In the genomic region with DNA sequence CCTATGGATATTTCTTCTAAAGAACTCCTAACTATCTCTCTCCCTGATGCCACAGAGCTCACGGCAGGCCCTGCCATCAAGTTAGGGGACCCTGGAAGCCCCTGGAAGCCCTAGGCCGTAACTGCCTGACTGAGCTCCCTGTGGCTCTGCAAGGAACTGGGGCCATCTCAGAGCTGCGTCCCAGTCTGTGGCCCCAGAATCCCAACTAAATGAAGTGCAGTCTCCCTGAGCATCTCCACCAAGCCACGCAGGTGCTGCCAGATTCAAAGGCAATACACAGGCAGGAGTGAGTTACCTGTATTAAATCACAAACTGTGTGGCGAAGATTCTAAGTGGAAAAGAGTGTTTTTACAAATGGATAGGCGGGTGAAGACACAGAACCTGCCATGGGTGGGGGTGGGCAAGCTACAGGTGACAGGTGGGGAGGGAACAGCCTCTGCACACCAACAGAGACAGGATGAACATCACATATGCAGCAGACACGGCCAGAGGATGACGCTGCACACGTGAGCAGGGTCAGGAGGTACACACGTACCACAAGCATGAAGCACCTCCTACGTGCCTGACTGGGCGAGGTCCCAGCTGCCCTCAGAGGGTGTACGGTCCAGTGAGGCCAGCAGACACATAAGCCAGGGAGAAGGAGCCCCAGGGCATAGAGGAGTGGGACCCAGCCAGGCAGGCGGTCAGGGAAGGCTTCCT, we compare ENCODE assay signal across 20 cellular contexts.
DNase-seq lines count a peak whose midpoint lies in the region; ATAC-seq and TF ChIP-seq lines count a peak whose summit lies in the region.
"Had no signal": no experiment of that assay in that cellular context is flagged by ENCODE, and none has a peak within 500 bp of the region (broad histone marks: within the 10 kb centered on the region; RNA-seq: fewer than 3 reads in every experiment).

No MANE protein-coding gene starts in this region.

- H3K9me3 Mint-ChIP-seq in activated naive CD4-positive, alpha-beta T cell treated with anti-CD3 and anti-CD28 coated beads for 36 hours, result no peaks in the 10 kb centered on the region
- H3K9me3 Mint-ChIP-seq in WTC11, result no peaks in the 10 kb centered on the region

- peaks cover 3% of the 10 kb centered on the region for H3K4me1 Mint-ChIP-seq in activated naive CD4-positive, alpha-beta T cell treated with anti-CD3 and anti-CD28 coated beads for 36 hours (ENCODE audit: low read depth)
- H3K4me1 Mint-ChIP-seq in WTC11, result peaks cover 19% of the 10 kb centered on the region

- H3K4me3 Mint-ChIP-seq in activated naive CD4-positive, alpha-beta T cell treated with anti-CD3 and anti-CD28 coated beads for 36 hours, result no peak overlapping the region
- no peak overlapping the region for H3K4me3 Mint-ChIP-seq in WTC11

- in situ Hi-C loops in GM13976 (cut with MboI; ENCODE audit: low sequenced_read_pairs, unreplicated experiment), result no loop called here

- ATAC-seq in WTC11, result no peak
- no peak for ATAC-seq in HG02852 (IDR thresholded peaks at IDR 0.05; ENCODE audit: unreplicated experiment)
- ATAC-seq: HCT116 had no signal

- H3K4me2 ChIP-seq in mesenchymal stem cell (ENCODE audit: low read length, poor library complexity, severe bottlenecking), result no peak overlapping the region
- H3K4me2 ChIP-seq: BLaER1 treated with 17β-estradiol and CSF1 and Interleukin-3, amounts not matched to agents 10 nM and 100 nM had no signal

- intact Hi-C loops in activated naive CD4-positive, alpha-beta T cell treated with anti-CD3 and anti-CD28 coated beads for 36 hours (cut with micrococcal nuclease), result no loop called here
- intact Hi-C loops in testis (cut with DNase I; ENCODE audit: low total_unique reads), result no loop called here
- intact Hi-C loops in A673 (cut with micrococcal nuclease; ENCODE audit: unreplicated experiment), result no loop called here

- no peak for TF ChIP-seq POLR2A in testis (IDR thresholded peaks at IDR 0.05)

- no peak overlapping the region for H3K18ac ChIP-seq in mesenchymal stem cell (ENCODE audit: low read depth in 1 of 2, low read length in 2 of 2)

- peak; percentile 0 for DNase-seq in activated naive CD4-positive, alpha-beta T cell treated with anti-CD3 and anti-CD28 coated beads for 36 hours
- DNase-seq in activated naive CD4-positive, alpha-beta T cell treated with anti-CD3 and anti-CD28 coated beads, Interleukin-2, amount 50 U/mL, for 16 hours, result no peak
- peak; percentile 8 for DNase-seq in WTC11 (ENCODE audit: low spot score)
- DNase-seq in mesenchymal stem cell, result no peak
- DNase-seq in testis, result peak; percentile 8
- DNase-seq in GM13976 (ENCODE audit: low spot score), result no peak
- DNase-seq in A673 (ENCODE audit: low spot score), result no peak
- DNase-seq: activated CD8-positive, alpha-beta memory T cell treated with anti-CD3 and anti-CD28 coated beads for 24 hours; cortex of kidney; Kasumi-1; kidney glomerular epithelial cell; NCI-H1048; stimulated activated CD8-positive, alpha-beta memory T cell treated with anti-CD3 and anti-CD28 coated beads, Interleukin-4, amount 100 ng/mL, for 48 hours; T1000; uterus had no signal

- no peak overlapping the region for H2BK12ac ChIP-seq in mesenchymal stem cell (ENCODE audit: low read length in 2 of 2)

- BruUV-seq in A673 (replicated peaks; lab: Mats Ljungman, UMichigan), result no TSS peak

- TF ChIP-seq CTCF in WTC11 (IDR thresholded peaks at IDR 0.05), result no peak
- no peak for TF ChIP-seq CTCF in testis (IDR thresholded peaks at IDR 0.05)
- TF ChIP-seq CTCF in GM13976 (IDR thresholded peaks at IDR 0.05; ENCODE audit: borderline replicate concordance, control extremely low read depth, extremely low read depth, insufficient read depth, missing control alignments), result no peak
- TF ChIP-seq CTCF in A673 (conservative IDR thresholded peaks at IDR 0.05; ENCODE audit: low read depth, low read length), result no peak

- no peak overlapping the region for H3K9ac ChIP-seq in mesenchymal stem cell (ENCODE audit: low read length)
- H3K9ac ChIP-seq: BLaER1 treated with 17β-estradiol and CSF1 and Interleukin-3, amounts not matched to agents 10 nM and 100 nM had no signal

- CTCF ChIA-PET in activated naive CD4-positive, alpha-beta T cell treated with anti-CD3 and anti-CD28 coated beads for 36 hours (lab: Charles Lee), result no interaction called here
- CTCF ChIA-PET in WTC11 (lab: Charles Lee), result interaction anchor here (1.8 kb wide), 1 partner anchor 10 kb away, joined by 6 read pairs; no protein-coding TSS in a partner anchor
- CTCF ChIA-PET in A673 (lab: Charles Lee), result no interaction called here

- no peak overlapping the region for H3K4me3 ChIP-seq in mesenchymal stem cell (ENCODE audit: insufficient read depth in 1 of 2, low read depth in 1 of 2, low read length in 2 of 2)
- H3K4me3 ChIP-seq in testis, result no peak overlapping the region
- H3K4me3 ChIP-seq in A673 (ENCODE audit: low read depth, low read length, poor library complexity, severe bottlenecking), result no peak overlapping the region
- H3K4me3 ChIP-seq: BLaER1 treated with 17β-estradiol and CSF1 and Interleukin-3, amounts not matched to agents 10 nM and 100 nM; right lobe of liver; uterus had no signal

- peaks cover 13 to 24% of the 10 kb centered on the region in 2 experiments for H3K36me3 ChIP-seq in mesenchymal stem cell (ENCODE audit: control insufficient read depth in 1 of 2, insufficient read depth in 2 of 2, low read depth in 1 of 2, low read length in 2 of 2)
- H3K36me3 ChIP-seq in testis (ENCODE audit: low read depth, missing control alignments), result no peaks in the 10 kb centered on the region
- H3K36me3 ChIP-seq in A673 (ENCODE audit: insufficient read depth, low read length, poor library complexity, severe bottlenecking), result no peaks in the 10 kb centered on the region
- H3K36me3 ChIP-seq: brain microvascular endothelial cell, right lobe of liver, uterus had no signal

- H3K27ac Mint-ChIP-seq in activated naive CD4-positive, alpha-beta T cell treated with anti-CD3 and anti-CD28 coated beads for 36 hours, result no peak overlapping the region
- peak overlapping the region; percentile 35; the same call in 1 of the 2 replicates for H3K27ac Mint-ChIP-seq in WTC11

- no peak overlapping the region for H2BK5ac ChIP-seq in mesenchymal stem cell (ENCODE audit: low read depth, low read length, poor library complexity, severe bottlenecking)

- no peak overlapping the region for H3K4ac ChIP-seq in mesenchymal stem cell (ENCODE audit: low read depth in 1 of 2, low read length in 2 of 2)

- H3K9me3 ChIP-seq in mesenchymal stem cell (ENCODE audit: control insufficient read depth, low read length) (no peaks in the 10 kb centered on the region), testis (no peaks in the 10 kb centered on the region), A673 (ENCODE audit: low read depth, low read length, poor library complexity, severe bottlenecking) (no peaks in the 10 kb centered on the region)
- H3K9me3 ChIP-seq: BLaER1 treated with 17β-estradiol and CSF1 and Interleukin-3, amounts not matched to agents 10 nM and 100 nM; right lobe of liver; uterus had no signal

- no peaks in the 10 kb centered on the region for H3K27me3 Mint-ChIP-seq in activated naive CD4-positive, alpha-beta T cell treated with anti-CD3 and anti-CD28 coated beads for 36 hours (ENCODE audit: low read depth)
- H3K27me3 Mint-ChIP-seq in WTC11 (ENCODE audit: low read depth), result no peaks in the 10 kb centered on the region

- H2AFZ ChIP-seq in mesenchymal stem cell (ENCODE audit: low read depth, low read length), result no peak overlapping the region

- peak overlapping the region in 1 of 2 experiments; percentile 45 for H3K14ac ChIP-seq in mesenchymal stem cell (ENCODE audit: low read length in 2 of 2)

- H3K79me1 ChIP-seq in mesenchymal stem cell (replicated peaks; ENCODE audit: low read length, poor library complexity, severe bottlenecking), result no peaks in the 10 kb centered on the region

- H3K23ac ChIP-seq in mesenchymal stem cell (ENCODE audit: low read length in 2 of 2), result no peak overlapping the region

- H2BK15ac ChIP-seq in mesenchymal stem cell (ENCODE audit: low read depth, poor library complexity, severe bottlenecking), result no peak overlapping the region

- no peak overlapping the region for H2AK5ac ChIP-seq in mesenchymal stem cell (ENCODE audit: low read length, severe bottlenecking)

- peaks cover 2% of the 10 kb centered on the region for H3K36me3 Mint-ChIP-seq in activated naive CD4-positive, alpha-beta T cell treated with anti-CD3 and anti-CD28 coated beads for 36 hours (ENCODE audit: low read depth)
- no peaks in the 10 kb centered on the region for H3K36me3 Mint-ChIP-seq in WTC11

- H3K4me1 ChIP-seq in mesenchymal stem cell (ENCODE audit: control insufficient read depth, insufficient read depth, low read depth, low read length) (no peaks in the 10 kb centered on the region), testis (no peaks in the 10 kb centered on the region), A673 (ENCODE audit: insufficient read depth, low read length, poor library complexity, severe bottlenecking) (no peaks in the 10 kb centered on the region)
- H3K4me1 ChIP-seq: BLaER1 treated with 17β-estradiol and CSF1 and Interleukin-3, amounts not matched to agents 10 nM and 100 nM; uterus had no signal

- H4K91ac ChIP-seq in mesenchymal stem cell (ENCODE audit: low read length), result peak overlapping the region; percentile 12

- H3K27me3 ChIP-seq in mesenchymal stem cell (ENCODE audit: control insufficient read depth in 1 of 2, insufficient read depth in 1 of 2, low read length in 2 of 2), result no peaks in the 10 kb centered on the region
- no peaks in the 10 kb centered on the region for H3K27me3 ChIP-seq in testis
- H3K27me3 ChIP-seq in A673 (replicated peaks; ENCODE audit: insufficient read depth, low read depth, low read length, poor library complexity), result no peaks in the 10 kb centered on the region
- H3K27me3 ChIP-seq: BLaER1 treated with 17β-estradiol and CSF1 and Interleukin-3, amounts not matched to agents 10 nM and 100 nM; brain microvascular endothelial cell; right lobe of liver; uterus had no signal

- POLR2A ChIA-PET in WTC11 (lab: Charles Lee), result no interaction called here
- POLR2A ChIA-PET in A673 (lab: Charles Lee; ENCODE audit: low non-redundant PET), result no interaction called here

- peak overlapping the region; percentile 57 for H4K8ac ChIP-seq in mesenchymal stem cell (ENCODE audit: low read length)

- H3K27ac ChIP-seq in mesenchymal stem cell (ENCODE audit: low read length, poor library complexity, severe bottlenecking) (no peak overlapping the region), testis (no peak overlapping the region), A673 (ENCODE audit: low read depth, low read length, poor library complexity, severe bottlenecking) (no peak overlapping the region)
- H3K27ac ChIP-seq: BLaER1 treated with 17β-estradiol and CSF1 and Interleukin-3, amounts not matched to agents 10 nM and 100 nM; brain microvascular endothelial cell; right lobe of liver had no signal

- H2BK120ac ChIP-seq in mesenchymal stem cell (ENCODE audit: low read depth, low read length), result no peak overlapping the region

- 85% methylated on average over 14 of the region's 14 CpGs for WGBS in mesenchymal stem cell
- 90 to 94% methylated on average over 14 of the region's 14 CpGs for WGBS in testis, 2 donors

TF ChIP-seq in WTC11, 78 proteins besides CTCF, POLR2A, EP300 and RAD21 (continues in another document):
- no peak for TF ChIP-seq ZNF396 (CRISPR knock-in tag; IDR thresholded peaks at IDR 0.05; ENCODE audit: borderline replicate concordance)
- no peak for TF ChIP-seq MYBL2 (CRISPR knock-in tag; IDR thresholded peaks at IDR 0.05)
- no peak for TF ChIP-seq RELA (CRISPR knock-in tag; IDR thresholded peaks at IDR 0.05; ENCODE audit: borderline replicate concordance)

Comparison
In these comparisons a context has a peak if more than half of its experiments do, and no peak if none do; other contexts are left out.
1. DNase-seq: peak in activated naive CD4-positive, alpha-beta T cell treated with anti-CD3 and anti-CD28 coated beads for 36 hours (single experiment), WTC11 (single experiment) and testis (single experiment); none in activated naive CD4-positive, alpha-beta T cell treated with anti-CD3 and anti-CD28 coated beads, Interleukin-2, amount 50 U/mL, for 16 hours (single experiment), mesenchymal stem cell (single experiment), GM13976 (single experiment) and A673 (single experiment).